In the genomic region with DNA sequence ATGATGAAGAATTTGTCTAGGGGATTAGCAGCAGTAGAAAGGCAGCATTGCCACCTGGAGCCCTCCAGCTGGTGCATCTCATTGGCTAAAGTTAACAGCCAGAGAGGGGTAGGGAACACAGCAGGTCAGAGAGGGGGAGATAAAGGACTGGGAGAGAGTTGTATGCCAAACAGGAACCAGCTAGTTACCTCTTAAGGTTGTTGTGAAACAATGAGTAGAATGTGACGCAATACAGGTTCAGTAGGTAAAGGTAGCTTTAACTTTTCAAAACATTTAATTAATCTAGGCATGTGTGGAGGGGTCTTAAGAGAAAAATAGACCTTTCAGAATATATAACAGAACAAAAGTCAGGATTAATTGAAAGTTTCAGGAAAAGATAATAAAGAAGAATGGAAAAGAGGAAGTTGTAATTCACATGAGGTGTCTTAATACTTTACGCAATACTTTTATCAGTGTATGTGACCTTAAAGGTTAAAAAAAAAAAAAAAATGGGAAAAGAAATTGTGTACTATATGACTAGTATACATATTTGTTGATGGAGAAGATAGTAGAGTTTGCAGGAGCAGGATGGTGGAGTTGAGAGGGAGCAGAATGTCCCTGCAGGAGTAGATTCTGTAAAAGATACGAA, we compare ENCODE assay signal across 10 cellular contexts. TPM values are rescaled to one million over a fixed set of nuclear protein-coding genes. Genes with fewer than 3 reads are reported as not detected.
DNase-seq lines count a peak whose midpoint lies in the region; ATAC-seq and TF ChIP-seq lines count a peak whose summit lies in the region.
"Had no signal": no experiment of that assay in that cellular context is flagged by ENCODE, and none has a peak within 500 bp of the region (broad histone marks: within the 10 kb centered on the region; RNA-seq: fewer than 3 reads in every experiment).

No MANE protein-coding gene starts in this region.

- TF ChIP-seq CTCF in neural progenitor cell (IDR thresholded peaks at IDR 0.05), result no peak

- peak overlapping the region; percentile 47 for H3K27ac ChIP-seq in neural progenitor cell

- no peaks in the 10 kb centered on the region for H3K9me3 ChIP-seq in neural progenitor cell (ENCODE audit: low read depth)

- no peak overlapping the region for H3K9ac ChIP-seq in neural progenitor cell

- H3K27ac Mint-ChIP-seq in central memory CD8-positive, alpha-beta T cell (ENCODE audit: low read depth), result peak overlapping the region; percentile 5
- H3K27ac Mint-ChIP-seq in neural progenitor cell, result no peak overlapping the region
- H3K27ac Mint-ChIP-seq: activated T-helper 2 cell treated with anti-CD3 and anti-CD28 coated beads, Interferon-gamma antibody, Interleukin-2, Interleukin-4, amounts not matched to agents 10 μg/mL and 5 μg/mL and 100 μg/mL, durations not matched to agents 14 hours and 24 hours and 36 hours had no signal

- no peaks in the 10 kb centered on the region for H3K27me3 ChIP-seq in neural progenitor cell

- H3K9me3 Mint-ChIP-seq in central memory CD8-positive, alpha-beta T cell, result no peaks in the 10 kb centered on the region
- H3K9me3 Mint-ChIP-seq in neural progenitor cell, result no peaks in the 10 kb centered on the region
- H3K9me3 Mint-ChIP-seq: activated T-helper 2 cell treated with anti-CD3 and anti-CD28 coated beads, Interferon-gamma antibody, Interleukin-2, Interleukin-4, amounts not matched to agents 10 μg/mL and 5 μg/mL and 100 μg/mL, durations not matched to agents 14 hours and 24 hours and 36 hours had no signal

- no peak overlapping the region for H3K4me3 ChIP-seq in neural progenitor cell
- H3K4me3 ChIP-seq: GM12878 had no signal

- peaks cover 45% of the 10 kb centered on the region for H3K4me1 Mint-ChIP-seq in central memory CD8-positive, alpha-beta T cell
- H3K4me1 Mint-ChIP-seq in neural progenitor cell, result no peaks in the 10 kb centered on the region

- peaks cover 34% of the 10 kb centered on the region for H3K4me1 ChIP-seq in neural progenitor cell

- H4K20me1 ChIP-seq in neural progenitor cell (ENCODE audit: low read depth), result peaks cover 29% of the 10 kb centered on the region

- no peaks in the 10 kb centered on the region for H3K27me3 Mint-ChIP-seq in central memory CD8-positive, alpha-beta T cell
- H3K27me3 Mint-ChIP-seq in neural progenitor cell (ENCODE audit: insufficient read depth, low read depth), result no peaks in the 10 kb centered on the region

- ATAC-seq in central memory CD8-positive, alpha-beta T cell (replicated peaks; ENCODE audit: extremely low read depth, poor library complexity, severe bottlenecking), result no peak
- ATAC-seq in HG03460 (IDR thresholded peaks at IDR 0.05; ENCODE audit: unreplicated experiment) (no peak), GM21717 (IDR thresholded peaks at IDR 0.05; ENCODE audit: unreplicated experiment) (no peak)
- ATAC-seq: GM12878 had no signal

- DNase-seq in NCI-H748 (lab: John Stamatoyannopoulos, UW; ENCODE audit: unreplicated experiment), result peak; percentile 8
- no peak for DNase-seq in NCI-H748 treated with DMSO at 0.1 percent for 48 hours (lab: John Stamatoyannopoulos, UW)
- DNase-seq in NCI-H2029 treated with DMSO at 0.1 percent for 48 hours (lab: John Stamatoyannopoulos, UW), result peak; percentile 68
- DNase-seq in central memory CD8-positive, alpha-beta T cell (ENCODE audit: low spot score in 2 of 2), result no peak
- peak; percentile 71 for DNase-seq in neural progenitor cell (ENCODE audit: low spot score)
- DNase-seq in NCI-H446 (lab: John Stamatoyannopoulos, UW), result no peak

- no peak overlapping the region for H3K4me3 Mint-ChIP-seq in central memory CD8-positive, alpha-beta T cell
- no peak overlapping the region for H3K4me3 Mint-ChIP-seq in neural progenitor cell

- no peak overlapping the region for H2AFZ ChIP-seq in neural progenitor cell (replicated peaks)

- H3K36me3 ChIP-seq in neural progenitor cell, result peaks cover 17% of the 10 kb centered on the region

- peaks cover 36% of the 10 kb centered on the region for H3K79me2 ChIP-seq in neural progenitor cell (ENCODE audit: low read depth)

- H3F3A ChIP-seq in neural progenitor cell (ENCODE audit: low read depth), result peaks cover 14% of the 10 kb centered on the region

- peaks cover 54% of the 10 kb centered on the region for H3K36me3 Mint-ChIP-seq in central memory CD8-positive, alpha-beta T cell (ENCODE audit: insufficient read depth)
- H3K36me3 Mint-ChIP-seq in neural progenitor cell, result peaks cover 5% of the 10 kb centered on the region

- peak overlapping the region; percentile 46 for H3K4me2 ChIP-seq in neural progenitor cell

RNA-seq across cellular contexts. Expression of gene FBXO38, which starts 14.3 kb away (rescaled TPM):
- 44.9 and 64.6 TPM in 2 replicates for total RNA-seq in neural progenitor cell (ENCODE audit: low replicate concordance)

Comparison
In these comparisons a context has a peak if more than half of its experiments do, and no peak if none do; other contexts are left out.
1. DNase-seq: peak in NCI-H748 (single experiment), NCI-H2029 treated with DMSO at 0.1 percent for 48 hours (single experiment) and neural progenitor cell (single experiment); none in NCI-H748 treated with DMSO at 0.1 percent for 48 hours (single experiment), central memory CD8-positive, alpha-beta T cell (0 of 2) and NCI-H446 (0 of 2).